Comparison of ENCODE assay signal across 11 cellular contexts in the genomic region with DNA sequence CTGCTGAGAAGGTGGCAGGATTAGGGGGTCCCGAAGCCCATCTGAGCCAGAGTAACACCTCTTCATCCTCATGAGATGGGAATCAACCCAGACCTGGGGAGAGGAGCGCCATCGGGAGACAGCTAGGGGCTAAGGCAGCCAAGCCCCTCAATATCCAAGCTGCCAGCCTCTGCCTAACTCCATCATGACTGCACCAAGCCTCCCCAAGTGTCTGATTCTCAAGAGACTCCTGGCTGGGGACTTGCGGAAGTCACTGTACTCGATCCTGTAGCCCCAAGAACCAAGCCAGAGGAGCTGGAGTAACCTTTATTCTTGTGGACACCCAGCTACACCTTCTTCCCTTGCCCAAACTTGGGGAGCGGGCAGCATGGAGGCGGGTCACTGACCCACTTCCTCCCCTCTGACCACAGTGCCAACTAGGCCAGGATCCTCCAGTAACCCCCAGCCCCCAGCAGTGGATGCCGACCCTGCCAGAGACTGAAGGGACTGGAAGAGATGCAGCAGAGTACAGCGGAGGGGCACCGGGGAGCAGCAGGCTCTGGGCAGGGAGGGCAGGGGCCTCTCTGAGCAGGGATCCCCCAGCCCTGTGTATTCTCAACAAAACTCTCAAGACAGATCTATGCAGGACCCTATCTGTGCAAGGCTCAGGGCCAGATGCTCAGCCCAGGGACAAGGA. TPM values are rescaled to one million over a fixed set of nuclear protein-coding genes. Genes with fewer than 3 reads are reported as not detected.
DNase-seq lines count a peak whose midpoint lies in the region; ATAC-seq, FAIRE-seq and TF ChIP-seq lines count a peak whose summit lies in the region.
"Had no signal": no experiment of that assay in that cellular context is flagged by ENCODE, and none has a peak within 500 bp of the region (broad histone marks: within the 10 kb centered on the region; RNA-seq: fewer than 3 reads in every experiment).

No MANE protein-coding gene starts in this region.

- H3K36me3 ChIP-seq in right lobe of liver (no peaks in the 10 kb centered on the region), thoracic aorta (peaks cover 13% of the 10 kb centered on the region), small intestine (ENCODE audit: control insufficient read depth in 2 of 2, insufficient read depth in 2 of 2, low read length in 2 of 2) (no peaks in the 10 kb centered on the region)

- H3K27ac ChIP-seq in angular gyrus (ENCODE audit: low read depth, low read length) = peak overlapping the region; percentile 81
- H3K27ac ChIP-seq in right lobe of liver = peak overlapping the region; percentile 65 to 89 (median 84)
- peak overlapping the region; percentile 81 to 97 for H3K27ac ChIP-seq in thoracic aorta
- H3K27ac ChIP-seq in small intestine (ENCODE audit: low read depth in 1 of 2, low read length in 1 of 2) = peak overlapping the region in 1 of 2 donors; percentile 53

- intact Hi-C loops in right lobe of liver (cut with DNase I) = no loop called here

- H3K27me3 ChIP-seq in right lobe of liver = no peaks in the 10 kb centered on the region
- H3K27me3 ChIP-seq in thoracic aorta (replicated peaks; ENCODE audit: insufficient read depth) = no peaks in the 10 kb centered on the region
- H3K27me3 ChIP-seq in small intestine (ENCODE audit: control insufficient read depth in 2 of 2, insufficient read depth in 2 of 2, low read length in 2 of 2) = no peaks in the 10 kb centered on the region

- peak; percentile 18 for DNase-seq in NOMO-1 treated with DMSO at 0.1 percent for 48 hours (lab: John Stamatoyannopoulos, UW; ENCODE audit: unreplicated experiment)
- no peak for DNase-seq in NOMO-1 treated with dmso at 0.1 percent for 144 hours (lab: John Stamatoyannopoulos, UW; ENCODE audit: unreplicated experiment)
- DNase-seq in right lobe of liver = no peak
- no peak for DNase-seq in thoracic aorta (ENCODE audit: low spot score)
- no peak for DNase-seq in SHP77 (lab: John Stamatoyannopoulos, UW)
- no peak for DNase-seq in small intestine
- DNase-seq: activated effector memory CD4-positive, alpha-beta T cell treated with anti-CD3 and anti-CD28 coated beads, Interleukin-2, amount 50 U/mL, for 16 hours; stimulated activated CD4-positive, alpha-beta T cell treated with anti-CD3 and anti-CD28 coated beads, Interleukin-15, amount 100 ng/mL, for 24 hours; T-cell had no signal

- 80% methylated on average over 3 of the region's 10 CpGs for WGBS in right lobe of liver (ENCODE audit: insufficient coverage, low coverage, low lambda C conversion rate, missing lambda C conversion rate)
- WGBS in small intestine, 3 donors = 81 to 94% (median 86%) methylated on average over 10 of the region's 10 CpGs

- no peak for FAIRE-seq in small intestine (lab: Jason Lieb, UNC)

- H3K9me3 ChIP-seq in right lobe of liver (no peaks in the 10 kb centered on the region), thoracic aorta (no peaks in the 10 kb centered on the region), small intestine (ENCODE audit: control insufficient read depth, low read depth) (no peaks in the 10 kb centered on the region)

- ATAC-seq in right lobe of liver (no peak), thoracic aorta (ENCODE audit: insufficient number of reproducible peaks, low FRiP score, low read depth) (no peak), HG02610 (IDR thresholded peaks at IDR 0.05; ENCODE audit: unreplicated experiment) (no peak)

- H3K4me3 ChIP-seq in right lobe of liver (peak overlapping the region; percentile 32 to 58 (median 50)), thoracic aorta (peak overlapping the region; percentile 80), small intestine (ENCODE audit: low read depth in 1 of 2, low read length in 2 of 2) (no peak overlapping the region)

- no peak for TF ChIP-seq CTCF in right lobe of liver (IDR thresholded peaks at IDR 0.05)
- no peak for TF ChIP-seq CTCF in thoracic aorta (IDR thresholded peaks at IDR 0.05)

- peaks cover 2 to 54% (median 29%) of the 10 kb centered on the region in 4 donors for H3K4me1 ChIP-seq in right lobe of liver
- peaks cover 66 to 98% of the 10 kb centered on the region in 2 donors for H3K4me1 ChIP-seq in thoracic aorta (ENCODE audit: control insufficient read depth in 1 of 2, low read depth in 2 of 2)
- peaks cover 2 to 10% of the 10 kb centered on the region in 2 donors for H3K4me1 ChIP-seq in small intestine (ENCODE audit: control insufficient read depth in 2 of 2, insufficient read depth in 1 of 2, low read depth in 1 of 2, low read length in 1 of 2)

- no peak for TF ChIP-seq POLR2A in right lobe of liver (IDR thresholded peaks at IDR 0.05)

RNA-seq across cellular contexts. Expression of a gene that starts 13.3 kb away (rescaled TPM):
- total RNA-seq in right lobe of liver = 10 to 100 TPM; 12.0 to 26.4 (median 15.5) TPM
- 100 to 1,000 TPM in 1 of 2 donors, 10 to 100 TPM in 1; 76.9 to 115 TPM for total RNA-seq in thoracic aorta
- 10 to 100 TPM; 10.1 to 18.7 (median 15.9) TPM for polyA plus RNA-seq in small intestine

RNA-seq across cellular contexts. Expression of a gene that starts 31.6 kb away (rescaled TPM):
- 1 to 10 TPM in 1 of 6 experiments, under 1 TPM in 5; 0.20 to 1.1 (median 0.40) TPM for total RNA-seq in right lobe of liver
- 1 to 10 TPM in 1 of 2 donors, under 1 TPM in 1; 0.85 to 2.6 TPM for total RNA-seq in thoracic aorta
- polyA plus RNA-seq in small intestine = 1 to 10 TPM in 2 of 3 donors, not detected in 1; 1.4 to 2.3 TPM

RNA-seq across cellular contexts. Expression of a gene that starts 39.6 kb away (rescaled TPM):
- total RNA-seq in right lobe of liver (10 to 100 TPM in 2 of 6 experiments, 1 to 10 TPM in 4; 5.9 to 24.2 (median 9.9) TPM), thoracic aorta (10 to 100 TPM; 26.4 to 54.6 TPM)
- 10 to 100 TPM; 17.6 to 69.2 (median 23.0) TPM for polyA plus RNA-seq in small intestine

RNA-seq across cellular contexts. Expression of a gene that starts 43.7 kb away (rescaled TPM):
- 10 to 100 TPM; 24.2 to 30.6 (median 29.4) TPM for total RNA-seq in right lobe of liver
- 10 to 100 TPM; 24.9 to 30.8 TPM for total RNA-seq in thoracic aorta
- 10 to 100 TPM; 24.8 to 36.4 (median 26.5) TPM for polyA plus RNA-seq in small intestine

Comparison
In these comparisons a context has a peak if more than half of its experiments do, and no peak if none do; other contexts are left out.
1. H3K4me3 ChIP-seq: peak in right lobe of liver (3 of 3) and thoracic aorta (single experiment); none in small intestine (0 of 2).